Comparison of ENCODE assay signal across 2 cellular contexts in the genomic region with DNA sequence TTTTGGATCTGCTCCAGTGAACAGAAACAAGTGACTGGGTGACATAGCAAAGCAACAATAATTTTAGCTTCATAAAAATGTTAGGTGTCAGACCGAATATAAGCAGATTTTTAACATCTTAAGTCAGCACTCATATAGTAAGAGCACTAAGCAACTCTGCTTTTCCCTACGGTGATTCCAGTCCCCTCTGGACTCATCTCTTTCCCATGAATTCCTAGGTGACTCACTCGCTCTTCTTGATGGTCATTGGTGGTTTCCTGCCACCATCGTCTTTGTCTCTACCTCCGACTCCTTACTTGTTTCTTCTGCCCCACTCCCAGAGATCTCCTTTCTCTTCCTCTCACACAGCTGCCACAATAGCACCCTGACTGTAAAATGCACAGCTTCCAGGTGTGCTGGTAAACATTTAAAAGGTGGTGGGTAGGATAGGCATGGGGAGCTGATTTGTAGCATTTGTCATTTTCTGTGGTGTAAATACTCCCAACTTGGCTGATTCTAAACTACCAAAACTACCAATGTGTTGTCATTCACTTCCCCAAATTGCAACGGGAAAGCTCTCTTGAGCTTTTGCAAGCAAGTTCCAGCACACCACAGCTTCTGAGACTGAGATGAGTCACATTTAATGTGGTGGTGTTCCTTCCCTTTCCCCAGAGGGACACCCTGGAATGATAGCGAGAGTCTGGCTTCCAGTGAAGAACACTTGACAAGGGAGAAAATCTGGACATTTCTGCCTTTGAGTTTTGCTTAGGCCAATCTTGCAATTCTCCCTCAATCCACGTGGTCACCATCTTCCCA.
TF ChIP-seq lines count a peak whose summit lies in the region.

No MANE protein-coding gene starts in this region.

TF ChIP-seq in GM12891, 5 proteins besides CTCF, POLR2A, EP300 and RAD21 (continued from another document):
- no peak for TF ChIP-seq POLR2AphosphoS5 (IDR thresholded peaks at IDR 0.05; ENCODE audit: low read depth, low read length)

TF ChIP-seq in H1, 55 proteins besides CTCF, POLR2A, EP300 and RAD21 (continued from another document):
- TF ChIP-seq CHD2 (IDR thresholded peaks at IDR 0.05; ENCODE audit: low read length) = no peak
